ENCODE assay signal across 8 cellular contexts in genomic region chr7:103148994-103149807, GRCh38. TPM values are rescaled to one million over a fixed set of nuclear protein-coding genes. Genes with fewer than 3 reads are reported as not detected.
DNase-seq lines count a peak whose midpoint lies in the region; ATAC-seq and TF ChIP-seq lines count a peak whose summit lies in the region.

TSS of gene NAPEPLD (minus strand) at chr7:103149099. CDS start at chr7:103128776, 20,323 bp downstream.

- peaks cover 22% of the 10 kb centered on the region for H3K27me3 Mint-ChIP-seq in WTC11 (ENCODE audit: low read depth)

- peaks cover 39% of the 10 kb centered on the region for H3K4me1 Mint-ChIP-seq in WTC11

- H3K4me3 Mint-ChIP-seq in WTC11: peak within 1 kb of the TSS; percentile 93

- POLR2A ChIA-PET in AG04449 (lab: Yijun Ruan, JAX) (interaction anchor here (0.9 to 1.3 kb wide), 5 partner anchors 10 to 74 kb away, joined by 3 to 5 read pairs (median 3); partner anchors contain the start of gene ARMC10), WTC11 (lab: Charles Lee) (interaction anchor here (0.6 to 1.1 kb wide), 3 partner anchors 9 to 400 kb away, joined by 3 to 5 read pairs (median 4); partner anchors contain the start of gene FAM185A)

- H3K36me3 Mint-ChIP-seq in WTC11: peaks cover 2% of the 10 kb centered on the region

- peak within 1 kb of the TSS; percentile 94 for H3K27ac Mint-ChIP-seq in WTC11

- CTCF ChIA-PET in AG04449 (lab: Yijun Ruan, JAX) (interaction anchor here (1.2 kb wide), 1 partner anchor 10 kb away, joined by 5 read pairs; no protein-coding TSS in a partner anchor), WTC11 (lab: Charles Lee) (interaction anchor here (1.0 kb wide), 1 partner anchor 391 kb away, joined by 5 read pairs; no protein-coding TSS in a partner anchor)

- H3K9me3 Mint-ChIP-seq in WTC11: peaks cover 5% of the 10 kb centered on the region; the same call in 1 of the 2 replicates

- TF ChIP-seq CTCF in AG04449 (IDR thresholded peaks at IDR 0.05; ENCODE audit: insufficient read depth, low read length, missing control alignments): no peak
- no peak for TF ChIP-seq CTCF in WTC11 (IDR thresholded peaks at IDR 0.05)
- no peak for TF ChIP-seq CTCF in cardiac fibroblast (IDR thresholded peaks at IDR 0.05; ENCODE audit: low read depth, low read length)

- DNase-seq in AG04449 (ENCODE audit: low read depth, low spot score) (peak; percentile 29), NCI-H2196 (lab: John Stamatoyannopoulos, UW; ENCODE audit: unreplicated experiment) (peak; percentile 88), WTC11 (ENCODE audit: low spot score) (peak; percentile 65), cardiac fibroblast (ENCODE audit: low read depth in 2 of 2) (peak; percentile 87 to 94), islet precursor cell (peak; percentile 94)
- DNase-seq in stimulated activated CD4-positive, alpha-beta T cell treated with anti-CD3 and anti-CD28 coated beads, Interleukin-12 subunit alpha, Interleukin-12 subunit beta, amount 100 ng/mL, for 24 hours (ENCODE audit: low read depth in 2 of 2): peak; percentile 47 to 51

- peak; percentile 83 for ATAC-seq in GM18873 (IDR thresholded peaks at IDR 0.05; ENCODE audit: low FRiP score, unreplicated experiment)
- peak; percentile 83 for ATAC-seq in HG03108 (IDR thresholded peaks at IDR 0.05; ENCODE audit: unreplicated experiment)
- peak; percentile 77 for ATAC-seq in WTC11

- H3K4me3 ChIP-seq in AG04449 (ENCODE audit: low read depth, low read length) (peak within 1 kb of the TSS; percentile 77), cardiac fibroblast (replicated peaks in 1 of 2; ENCODE audit: low read depth in 2 of 2, low read length in 2 of 2) (peak within 1 kb of the TSS; percentile 64 to 82)

TF ChIP-seq in WTC11, 78 proteins besides CTCF, POLR2A, EP300 and RAD21 (continues in another document):
- TF ChIP-seq NR3C1 (CRISPR knock-in tag; conservative IDR thresholded peaks at IDR 0.05; ENCODE audit: low read depth) (no peak), ATF1 (CRISPR knock-in tag; IDR thresholded peaks at IDR 0.05) (no peak), FOXP1 (CRISPR knock-in tag; IDR thresholded peaks at IDR 0.05; ENCODE audit: borderline replicate concordance) (peak; percentile 89), ZNF121 (CRISPR knock-in tag; IDR thresholded peaks at IDR 0.05) (no peak), SP1 (CRISPR knock-in tag; conservative IDR thresholded peaks at IDR 0.05) (peak; percentile 36; the same call in 1 of the 2 replicates), ZNF532 (CRISPR knock-in tag; IDR thresholded peaks at IDR 0.05; ENCODE audit: borderline replicate concordance) (peak; percentile 66; the same call in 1 of the 2 replicates), IRF2 (CRISPR knock-in tag; IDR thresholded peaks at IDR 0.05; ENCODE audit: borderline replicate concordance, low read depth) (no peak), ZNF219 (CRISPR knock-in tag; IDR thresholded peaks at IDR 0.05; ENCODE audit: borderline replicate concordance) (no peak), NFYB (CRISPR knock-in tag; conservative IDR thresholded peaks at IDR 0.05; ENCODE audit: low read depth) (no peak), USF1 (CRISPR knock-in tag; IDR thresholded peaks at IDR 0.05) (peak; percentile 70; the same call in 1 of the 2 replicates), JAZF1 (CRISPR knock-in tag; IDR thresholded peaks at IDR 0.05) (no peak), GRHL2 (CRISPR knock-in tag; IDR thresholded peaks at IDR 0.05; ENCODE audit: insufficient replicate concordance, severe bottlenecking) (no peak), PRRX2 (CRISPR knock-in tag; IDR thresholded peaks at IDR 0.05) (no peak; the same call in 1 of the 2 replicates), JUN (CRISPR knock-in tag; IDR thresholded peaks at IDR 0.05) (0 out of 2 replicates have a peak, but pooled peaks have one; percentile 8), TEAD4 (CRISPR knock-in tag; IDR thresholded peaks at IDR 0.05) (peak; percentile 52; the same call in 1 of the 2 replicates), ZNF671 (CRISPR knock-in tag; IDR thresholded peaks at IDR 0.05) (0 out of 2 replicates have a peak, but pooled peaks have one; percentile 23), RORB (CRISPR knock-in tag; IDR thresholded peaks at IDR 0.05) (no peak), TEAD1 (CRISPR knock-in tag; IDR thresholded peaks at IDR 0.05) (peak; percentile 51; the same call in 1 of the 2 replicates), CREM (CRISPR knock-in tag; IDR thresholded peaks at IDR 0.05) (peak; percentile 65; the same call in 1 of the 2 replicates), PREB (CRISPR knock-in tag; IDR thresholded peaks at IDR 0.05; ENCODE audit: borderline replicate concordance) (peak; percentile 66; the same call in 1 of the 2 replicates), ERG (CRISPR knock-in tag; IDR thresholded peaks at IDR 0.05) (no peak), NFATC4 (CRISPR knock-in tag; IDR thresholded peaks at IDR 0.05) (no peak), ATF6 (CRISPR knock-in tag; IDR thresholded peaks at IDR 0.05) (no peak), CREB1 (CRISPR knock-in tag; IDR thresholded peaks at IDR 0.05) (peak; percentile 87; the same call in 1 of the 2 replicates)

RNA-seq across cellular contexts. Expression of gene NAPEPLD, which starts in this region (rescaled TPM):
- total RNA-seq in WTC11 (2021): 6.6 to 7.5 TPM (median 7.4 TPM) in 3 replicates

Comparison
In these comparisons a context has a peak if more than half of its experiments do, and no peak if none do; other contexts are left out.
1. Peak in every context shown above with its lines: DNase-seq, ATAC-seq and H3K4me3 ChIP-seq.
2. DNase-seq: peak in every context shown above with its lines; median percentile 94 in islet precursor cell; 90 in cardiac fibroblast; 88 in NCI-H2196; 65 in WTC11; 49 in stimulated activated CD4-positive, alpha-beta T cell treated with anti-CD3 and anti-CD28 coated beads, Interleukin-12 subunit alpha, Interleukin-12 subunit beta, amount 100 ng/mL, for 24 hours; 29 in AG04449.